Comparison of ENCODE assay signal across 22 cellular contexts in genomic region chr15:52326758-52327157, GRCh38. TPM values are rescaled to one million over a fixed set of nuclear protein-coding genes. Genes with fewer than 3 reads are reported as not detected.
DNase-seq lines count a peak whose midpoint lies in the region; TF ChIP-seq lines count a peak whose summit lies in the region.
"Had no signal": no experiment of that assay in that cellular context is flagged by ENCODE, and none has a peak within 500 bp of the region (broad histone marks: within the 10 kb centered on the region; RNA-seq: fewer than 3 reads in every experiment).

No MANE protein-coding gene starts in this region.

- H3K4me1 ChIP-seq in fibroblast of lung (ENCODE audit: control insufficient read depth, extremely low read depth, insufficient read depth, low read length) (no peaks in the 10 kb centered on the region), osteoblast (ENCODE audit: insufficient read depth, low read length) (peaks cover 4% of the 10 kb centered on the region)
- H3K4me1 ChIP-seq: ascending aorta, tibial nerve had no signal

- H3K4me3 ChIP-seq in fibroblast of lung (replicated peaks in 1 of 4; ENCODE audit: control extremely low read depth in 1 of 4, insufficient read depth in 1 of 4, low read depth in 3 of 4, low read length in 4 of 4) (no peak overlapping the region), osteoblast (ENCODE audit: insufficient read depth, low read length) (no peak overlapping the region), lower leg skin (ENCODE audit: low read depth, poor library complexity, severe bottlenecking) (no peak overlapping the region)
- H3K4me3 ChIP-seq: ascending aorta, tibial nerve had no signal

- H3K27me3 ChIP-seq in fibroblast of lung (ENCODE audit: control insufficient read depth, insufficient read depth, low read length) (no peaks in the 10 kb centered on the region), osteoblast (ENCODE audit: insufficient read depth, low read length) (no peaks in the 10 kb centered on the region)
- H3K27me3 ChIP-seq: ascending aorta, tibial nerve had no signal

- no peak for TF ChIP-seq CTCF in fibroblast of lung (conservative IDR thresholded peaks at IDR 0.05 in 1 of 2, IDR thresholded peaks at IDR 0.05 in 1 of 2; ENCODE audit: low read depth in 1 of 2, low read length in 2 of 2)
- no peak for TF ChIP-seq CTCF in osteoblast (IDR thresholded peaks at IDR 0.05; ENCODE audit: extremely low read depth, low read depth, low read length)
- TF ChIP-seq CTCF in lower leg skin (IDR thresholded peaks at IDR 0.05) = no peak

- H4K20me1 ChIP-seq in fibroblast of lung (ENCODE audit: control insufficient read depth, extremely low read depth, insufficient read depth, low read length) = no peaks in the 10 kb centered on the region
- H4K20me1 ChIP-seq in osteoblast (ENCODE audit: insufficient read depth, low read length) = no peaks in the 10 kb centered on the region

- H3K9me3 ChIP-seq in fibroblast of lung (ENCODE audit: control insufficient read depth, insufficient read depth, low read depth, low read length) (no peaks in the 10 kb centered on the region), osteoblast (ENCODE audit: low read depth, low read length) (no peaks in the 10 kb centered on the region)
- H3K9me3 ChIP-seq: ascending aorta, tibial nerve had no signal

- H3K79me2 ChIP-seq in fibroblast of lung (ENCODE audit: control insufficient read depth, insufficient read depth, low read length) (no peaks in the 10 kb centered on the region), osteoblast (ENCODE audit: insufficient read depth, low read length) (no peaks in the 10 kb centered on the region)

- H3K9ac ChIP-seq in fibroblast of lung (ENCODE audit: insufficient read depth, low read length) = no peak overlapping the region

- H2AFZ ChIP-seq in fibroblast of lung (ENCODE audit: low read length) = no peak overlapping the region
- no peak overlapping the region for H2AFZ ChIP-seq in osteoblast (ENCODE audit: low read length)

- POLR2A ChIA-PET in HEK293T (lab: Yijun Ruan, JAX) = no interaction called here

- H3K36me3 ChIP-seq in fibroblast of lung (ENCODE audit: control insufficient read depth, insufficient read depth, low read length) (peaks cover 2% of the 10 kb centered on the region), osteoblast (ENCODE audit: insufficient read depth, low read length) (peaks cover 9% of the 10 kb centered on the region)

- H3K27ac ChIP-seq in fibroblast of lung (ENCODE audit: insufficient read depth, low read length) = no peak overlapping the region
- H3K27ac ChIP-seq in osteoblast (ENCODE audit: low read depth, low read length) = no peak overlapping the region
- no peak overlapping the region for H3K27ac ChIP-seq in substantia nigra (ENCODE audit: low read depth, low read length, poor library complexity, severe bottlenecking)
- H3K27ac ChIP-seq: ascending aorta, tibial nerve had no signal

- TF ChIP-seq POLR2A in lower leg skin (IDR thresholded peaks at IDR 0.05) = no peak

- no peak overlapping the region for H3K4me2 ChIP-seq in fibroblast of lung (ENCODE audit: extremely low read depth, insufficient read depth, low read length)
- no peak overlapping the region for H3K4me2 ChIP-seq in osteoblast (ENCODE audit: insufficient read depth, low read length)

- intact Hi-C loops in lower leg skin (cut with DNase I; ENCODE audit: low total_unique reads) = no loop called here

- peak; percentile 28 for DNase-seq in AG20443 (ENCODE audit: low spot score)
- DNase-seq in NCI-H524 treated with DMSO at 0.1 percent for 48 hours (lab: John Stamatoyannopoulos, UW) = peak; percentile 85
- DNase-seq in fibroblast of lung (ENCODE audit: low read depth in 2 of 2) = peak; percentile 16 to 60
- peak; percentile 50 for DNase-seq in osteoblast (ENCODE audit: insufficient read length, low spot score, missing footprints)
- no peak for DNase-seq in lower leg skin (ENCODE audit: low spot score in 2 of 2)
- no peak for DNase-seq in HEK293T (ENCODE audit: extremely low spot score)
- DNase-seq in NCI-H2227 (lab: John Stamatoyannopoulos, UW; ENCODE audit: unreplicated experiment) = no peak
- DNase-seq in substantia nigra (lab: John Stamatoyannopoulos, UW) = no peak
- DNase-seq: activated CD8-positive, alpha-beta T cell treated with anti-CD3 and anti-CD28 coated beads, Interleukin-2, amount 10 ng/mL, durations not matched to agents 7 days and 5 days; activated naive CD4-positive, alpha-beta T cell treated with anti-CD3 and anti-CD28 coated beads, Interleukin-2, amount 10 ng/mL, durations not matched to agents 7 days and 5 days; activated T-cell treated with anti-CD3 and anti-CD28 coated beads, Interleukin-2, amount 50 U/mL, for 1 hour; AML-193; H7; Kasumi-1; naive B cell; NCI-H1092 treated with DMSO at 0.1 percent for 48 hours; NCI-H2081 treated with DMSO at 0.1 percent for 48 hours; NCI-H510A treated with DMSO at 0.1 percent for 48 hours; stimulated activated CD4-positive, alpha-beta T cell treated with anti-CD3 and anti-CD28 coated beads, Interleukin-1b, Interleukin-23, amount 100 ng/mL, for 48 hours; stimulated activated naive B cell treated with anti-CD40 and anti-IgM and Interleukin-4, amounts not matched to agents 10 μg/mL and 1 μg/mL and 100 μg/mL, for 72 hours had no signal

- WGBS in lower leg skin, 2 donors = 83 to 90% methylated on average over 2 of the region's 2 CpGs

- CTCF ChIA-PET in HEK293T (lab: Yijun Ruan, JAX) = interaction anchor here (0.7 kb wide), 1 partner anchor 37 kb away, joined by 3 read pairs; no protein-coding TSS in a partner anchor

TF ChIP-seq in HEK293T, 16 proteins besides CTCF, POLR2A, EP300 and RAD21:
- TF ChIP-seq SUZ12 (IDR thresholded peaks at IDR 0.05) = no peak

RNA-seq across cellular contexts. Expression of gene MYO5C, which starts 31.2 kb away (rescaled TPM):
- total RNA-seq in fibroblast of lung (under 0.01 TPM in 2 replicates), osteoblast (under 0.01 TPM in 2 replicates), lower leg skin (10 to 100 TPM in 2 of 4 donors, 1 to 10 TPM in 2; 6.4 to 23.5 (median 13.9) TPM)
- polyA plus RNA-seq in fibroblast of lung = 0.05 and 0.07 TPM in 2 replicates
- 0.01 and 0.07 TPM in 2 replicates for polyA plus RNA-seq in fibroblast of lung (2012)
- polyA minus RNA-seq in fibroblast of lung (ENCODE audit: low replicate concordance) = not detected in 2 replicates

Comparison
In these comparisons a context has a peak if more than half of its experiments do, and no peak if none do; other contexts are left out.
1. DNase-seq: peak in AG20443 (single experiment), NCI-H524 treated with DMSO at 0.1 percent for 48 hours (single experiment), fibroblast of lung (2 of 2) and osteoblast (single experiment); none in lower leg skin (0 of 2), HEK293T (single experiment), NCI-H2227 (single experiment) and substantia nigra (0 of 49).